11 cellular contexts compared by ENCODE assay signal in the genomic region with DNA sequence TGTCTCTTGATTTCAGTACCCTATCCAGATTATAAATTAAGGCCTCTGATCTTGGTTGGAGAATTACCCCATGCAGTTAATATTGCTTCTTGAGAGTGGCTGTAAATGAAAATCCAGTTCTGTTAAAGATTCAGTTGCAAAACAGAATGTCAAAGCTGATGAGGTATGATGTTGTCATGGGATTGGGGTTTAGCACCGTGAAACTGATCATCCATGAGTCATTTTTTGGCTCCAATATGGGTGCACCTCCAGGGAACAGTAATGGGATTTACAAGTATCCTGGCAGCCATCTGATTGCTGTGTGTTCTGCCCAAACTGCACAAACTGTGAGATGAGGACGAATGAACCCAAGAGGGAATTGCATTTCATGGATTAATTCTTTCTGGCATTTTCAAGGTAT.
A peak's percentile ranks its signal among the peaks of the same experiment; 100 is the strongest.
DNase-seq lines count a peak whose midpoint lies in the region; ATAC-seq and TF ChIP-seq lines count a peak whose summit lies in the region.
"Had no signal": no experiment of that assay in that cellular context is flagged by ENCODE, and none has a peak within 500 bp of the region (broad histone marks: within the 10 kb centered on the region; RNA-seq: fewer than 3 reads in every experiment).

No MANE protein-coding gene starts in this region.

- intact Hi-C loops in breast epithelium (cut with DNase I; ENCODE audit: low total_unique reads), result no loop called here

- H3K4me3 ChIP-seq in breast epithelium (no peak overlapping the region), kidney epithelial cell (ENCODE audit: low read depth, low read length) (no peak overlapping the region)
- H3K4me3 ChIP-seq: colonic mucosa, ovary had no signal

- ATAC-seq in HG03039 (IDR thresholded peaks at IDR 0.05; ENCODE audit: unreplicated experiment), result no peak
- no peak for ATAC-seq in GM21381 (IDR thresholded peaks at IDR 0.05; ENCODE audit: unreplicated experiment)

- peak; percentile 47 for DNase-seq in DMS 273 (lab: John Stamatoyannopoulos, UW; ENCODE audit: unreplicated experiment)
- no peak for DNase-seq in DMS 273 treated with DMSO at 0.1 percent for 48 hours (lab: John Stamatoyannopoulos, UW)
- peak in 1 of 2 donors; percentile 39 for DNase-seq in breast epithelium (ENCODE audit: low spot score in 2 of 2)
- DNase-seq in kidney epithelial cell (ENCODE audit: low read depth), result peak; percentile 45
- DNase-seq in SHP77 (lab: John Stamatoyannopoulos, UW), result no peak
- DNase-seq in activated T-cell treated with anti-CD3 and anti-CD28 coated beads, Interleukin-2, amount 50 U/mL, for 48 hours, result no peak
- DNase-seq: colonic mucosa had no signal

- TF ChIP-seq POLR2A in breast epithelium (IDR thresholded peaks at IDR 0.05), result no peak

- H3K27me3 ChIP-seq in breast epithelium (no peaks in the 10 kb centered on the region), kidney epithelial cell (ENCODE audit: control insufficient read depth, insufficient read depth, low read length) (no peaks in the 10 kb centered on the region)
- H3K27me3 ChIP-seq: colonic mucosa, ovary had no signal

- H3K36me3 ChIP-seq in breast epithelium (no peaks in the 10 kb centered on the region), kidney epithelial cell (ENCODE audit: control insufficient read depth, insufficient read depth, low read length) (no peaks in the 10 kb centered on the region)
- H3K36me3 ChIP-seq: colonic mucosa, ovary had no signal

- peak overlapping the region; percentile 27 to 59 for H3K27ac ChIP-seq in breast epithelium
- H3K27ac ChIP-seq: 22Rv1, colonic mucosa had no signal

- no peaks in the 10 kb centered on the region for H3K4me1 ChIP-seq in breast epithelium
- H3K4me1 ChIP-seq: colonic mucosa had no signal

- no peaks in the 10 kb centered on the region for H3K9me3 ChIP-seq in breast epithelium
- H3K9me3 ChIP-seq: colonic mucosa, ovary had no signal

- TF ChIP-seq CTCF in breast epithelium (IDR thresholded peaks at IDR 0.05) (no peak), kidney epithelial cell (IDR thresholded peaks at IDR 0.05; ENCODE audit: insufficient read depth, low read length, poor library complexity, severe bottlenecking) (no peak)

Comparison
In these comparisons a context has a peak if more than half of its experiments do, and no peak if none do; other contexts are left out.
1. DNase-seq: peak in DMS 273 (single experiment) and kidney epithelial cell (single experiment); none in DMS 273 treated with DMSO at 0.1 percent for 48 hours (single experiment), SHP77 (0 of 2) and activated T-cell treated with anti-CD3 and anti-CD28 coated beads, Interleukin-2, amount 50 U/mL, for 48 hours (0 of 2).